Comparison of ENCODE assay signal across 8 cellular contexts in the genomic region with DNA sequence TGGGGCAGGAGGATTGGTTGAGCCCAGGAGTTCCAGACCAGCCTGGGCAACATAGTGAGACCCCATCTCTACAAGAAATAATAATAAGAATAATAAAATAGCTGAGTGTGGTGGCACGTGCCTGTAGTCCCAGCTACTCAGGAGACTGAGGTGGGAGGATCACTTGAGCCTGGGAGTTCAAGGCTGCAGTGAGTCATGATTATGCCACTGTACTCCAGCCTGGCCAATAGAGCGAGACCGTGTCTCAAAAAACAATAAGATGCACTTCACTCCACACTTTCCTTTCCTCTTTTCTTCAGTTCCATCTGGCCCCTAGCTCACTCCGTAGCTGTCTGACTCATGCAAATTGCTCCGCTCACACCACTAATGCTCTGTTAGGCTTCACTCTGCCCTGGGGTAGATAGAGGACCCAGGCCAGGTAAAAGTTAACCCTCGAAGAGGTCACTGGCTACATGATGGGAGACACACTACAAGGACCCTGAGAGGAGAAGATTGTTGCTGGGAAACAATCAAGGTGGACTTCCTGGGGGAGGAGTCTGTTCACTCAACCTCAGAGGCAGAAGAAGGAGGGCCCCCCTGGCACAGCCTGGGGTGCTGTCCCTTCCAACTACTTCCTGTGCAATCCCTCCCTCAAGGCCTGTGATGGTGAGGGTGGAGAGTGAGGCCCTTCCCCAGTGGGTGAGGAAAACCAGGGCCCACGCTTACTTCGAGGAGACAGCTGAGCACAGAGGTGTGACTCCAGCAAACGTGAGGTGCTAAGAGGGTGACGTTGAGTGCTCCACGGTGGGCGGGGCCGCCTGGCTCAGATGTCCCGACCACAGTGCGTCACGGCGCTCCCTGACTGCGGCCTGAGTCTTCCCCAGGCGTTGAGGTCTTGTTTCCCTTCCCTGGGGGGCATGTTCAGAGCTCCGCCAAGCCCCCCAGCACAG. TPM values are rescaled to one million over a fixed set of nuclear protein-coding genes. Genes with fewer than 3 reads are reported as not detected.
A peak's percentile ranks its signal among the peaks of the same experiment; 100 is the strongest.
DNase-seq lines count a peak whose midpoint lies in the region; ATAC-seq and TF ChIP-seq lines count a peak whose summit lies in the region.

No MANE protein-coding gene starts in this region.

- DNase-seq in A172 (ENCODE audit: low spot score) (peak; percentile 67), SW 1271 (lab: John Stamatoyannopoulos, UW) (no peak), substantia nigra (lab: John Stamatoyannopoulos, UW) (no peak), osteocyte (ENCODE audit: extremely low spot score, unreplicated experiment) (no peak)
- peak; percentile 79 for DNase-seq in activated CD8-positive, alpha-beta memory T cell treated with anti-CD3 and anti-CD28 coated beads for 24 hours
- peak in 6 of 10 donors; percentile 37 to 67 (median 46) for DNase-seq in naive thymus-derived CD8-positive, alpha-beta T cell

- H3K9me3 Mint-ChIP-seq in naive thymus-derived CD8-positive, alpha-beta T cell: no peaks in the 10 kb centered on the region
- no peaks in the 10 kb centered on the region for H3K9me3 Mint-ChIP-seq in osteocyte (ENCODE audit: unreplicated experiment)

- peak overlapping the region in 6 of 10 donors; percentile 27 to 88 (median 80) for H3K27ac Mint-ChIP-seq in naive thymus-derived CD8-positive, alpha-beta T cell
- H3K27ac Mint-ChIP-seq in osteocyte (ENCODE audit: unreplicated experiment): no peak overlapping the region

- H3K27ac ChIP-seq in substantia nigra (ENCODE audit: low read depth, low read length, poor library complexity, severe bottlenecking): no peak overlapping the region

- H3K27me3 Mint-ChIP-seq in naive thymus-derived CD8-positive, alpha-beta T cell: peaks cover 0 to 3% (median 0%) of the 10 kb centered on the region in 5 donors
- no peaks in the 10 kb centered on the region for H3K27me3 Mint-ChIP-seq in osteocyte (ENCODE audit: unreplicated experiment)

- TF ChIP-seq CTCF in osteocyte (IDR thresholded peaks at IDR 0.05): no peak

- H3K36me3 Mint-ChIP-seq in naive thymus-derived CD8-positive, alpha-beta T cell: no peaks in the 10 kb centered on the region
- H3K36me3 Mint-ChIP-seq in osteocyte (ENCODE audit: unreplicated experiment): no peaks in the 10 kb centered on the region

- H3K4me3 Mint-ChIP-seq in naive thymus-derived CD8-positive, alpha-beta T cell: peak overlapping the region in 4 of 10 donors; percentile 27 to 52 (median 39)
- no peak overlapping the region for H3K4me3 Mint-ChIP-seq in osteocyte (ENCODE audit: unreplicated experiment)

- H3K4me1 Mint-ChIP-seq in naive thymus-derived CD8-positive, alpha-beta T cell: peaks cover 16 to 36% (median 28%) of the 10 kb centered on the region in 4 donors
- H3K4me1 Mint-ChIP-seq in osteocyte (ENCODE audit: unreplicated experiment): peaks cover 8% of the 10 kb centered on the region

- POLR2A ChIA-PET in naive thymus-derived CD8-positive, alpha-beta T cell (lab: Charles Lee): no interaction called here

- ATAC-seq in GM19035 (IDR thresholded peaks at IDR 0.05; ENCODE audit: unreplicated experiment) (peak; percentile 46), HG03378 (IDR thresholded peaks at IDR 0.05; ENCODE audit: unreplicated experiment) (peak; percentile 43)
- peak; percentile 65 to 80 for ATAC-seq in naive thymus-derived CD8-positive, alpha-beta T cell

RNA-seq across cellular contexts. Expression of a gene that starts 8.8 kb away (rescaled TPM):
- total RNA-seq in A172 (2014; rRNA removed; shearing (Covaris generic)): not detected in 2 replicates
- total RNA-seq in naive thymus-derived CD8-positive, alpha-beta T cell: 1 to 10 TPM in 1 of 2 experiments, under 1 TPM in 1; 0.30 to 1.0 TPM
- polyA plus RNA-seq in naive thymus-derived CD8-positive, alpha-beta T cell: under 1 TPM in 2 of 3 donors, not detected in 1; 0.25 to 0.54 TPM
- total RNA-seq in osteocyte: 1.4 and 1.5 TPM in 2 replicates

RNA-seq across cellular contexts. Expression of a gene that starts 19.9 kb away (rescaled TPM):
- total RNA-seq in A172 (2014; rRNA removed; shearing (Covaris generic)): 9.1 and 12.6 TPM in 2 replicates
- total RNA-seq in naive thymus-derived CD8-positive, alpha-beta T cell: 1 to 10 TPM; 7.6 to 8.8 TPM
- 1 to 10 TPM; 2.8 to 7.3 (median 5.2) TPM for polyA plus RNA-seq in naive thymus-derived CD8-positive, alpha-beta T cell
- total RNA-seq in osteocyte: not detected in 2 replicates

RNA-seq across cellular contexts. Expression of a gene that starts 40.4 kb away (rescaled TPM):
- 0.17 TPM in 1 of 2 replicates, not detected in the other for total RNA-seq in A172 (2014; rRNA removed; shearing (Covaris generic))
- 100 to 1,000 TPM; 105 to 110 TPM for total RNA-seq in naive thymus-derived CD8-positive, alpha-beta T cell
- polyA plus RNA-seq in naive thymus-derived CD8-positive, alpha-beta T cell: 100 to 1,000 TPM in 1 of 3 donors, 10 to 100 TPM in 2; 35.4 to 106 (median 67.7) TPM
- not detected in 2 replicates for total RNA-seq in osteocyte

RNA-seq across cellular contexts. Expression of a gene that starts 57.9 kb away (rescaled TPM):
- not detected in 2 replicates for total RNA-seq in A172 (2014; rRNA removed; shearing (Covaris generic))
- total RNA-seq in naive thymus-derived CD8-positive, alpha-beta T cell: 10 to 100 TPM in 1 of 2 experiments, 1 to 10 TPM in 1; 8.5 to 10.5 TPM
- 1 to 10 TPM; 4.3 to 5.8 (median 5.7) TPM for polyA plus RNA-seq in naive thymus-derived CD8-positive, alpha-beta T cell
- not detected in 2 replicates for total RNA-seq in osteocyte

Comparison
In these comparisons a context has a peak if more than half of its experiments do, and no peak if none do; other contexts are left out.
1. DNase-seq: peak in A172 (single experiment), activated CD8-positive, alpha-beta memory T cell treated with anti-CD3 and anti-CD28 coated beads for 24 hours (single experiment) and naive thymus-derived CD8-positive, alpha-beta T cell (6 of 10); none in SW 1271 (0 of 2), substantia nigra (0 of 49) and osteocyte (single experiment).
2. RNA of a gene that starts 40.4 kb away (total RNA-seq): 105 to 110 TPM in naive thymus-derived CD8-positive, alpha-beta T cell; 0.17 TPM in A172 and not detected in osteocyte; every median in the first group is over 10 times any median in the second.
3. Peak in every context shown above with its lines, with median percentiles within 50 percentile points of each other: ATAC-seq.